ENCODE assay signal across 9 cellular contexts in the genomic region with DNA sequence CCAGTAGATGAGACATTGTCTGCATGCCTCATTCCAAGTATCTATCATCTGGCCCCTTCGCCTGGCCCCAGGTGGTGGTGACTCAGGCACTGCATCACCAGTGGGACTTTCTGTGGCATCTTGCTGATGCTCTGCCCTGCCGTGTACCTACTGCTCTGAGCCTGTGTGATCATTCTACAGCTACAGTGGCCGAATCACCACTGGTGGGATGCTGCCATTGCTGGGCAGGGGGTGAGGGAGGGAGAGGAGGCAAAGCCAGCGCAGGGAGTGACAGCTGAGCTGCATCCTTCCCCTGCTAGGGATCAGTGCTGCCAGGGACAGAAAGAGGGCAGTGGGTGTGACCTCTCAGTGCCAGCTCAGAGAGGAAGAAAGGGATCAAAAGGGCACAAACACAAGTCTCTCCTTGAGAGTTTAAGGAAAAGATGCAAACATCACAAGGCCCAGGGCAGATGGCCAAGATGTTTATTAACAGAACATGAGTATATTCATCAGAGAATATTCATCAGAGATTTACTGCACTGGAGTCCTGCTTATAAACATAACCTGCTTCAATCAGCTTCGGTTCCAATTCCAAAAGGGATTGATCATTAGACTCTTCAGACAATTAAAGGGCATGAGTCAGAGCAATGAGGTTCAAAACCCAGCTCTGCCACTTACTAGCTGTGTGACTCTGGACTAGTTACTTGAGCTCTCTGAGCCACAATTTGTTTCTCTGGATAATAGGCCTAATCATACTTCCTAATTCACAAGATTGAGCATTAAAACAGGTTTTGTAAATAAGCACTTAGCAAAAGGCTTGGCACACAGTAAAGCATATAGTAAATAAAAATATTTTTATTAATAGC.
DNase-seq lines count a peak whose midpoint lies in the region; ATAC-seq and TF ChIP-seq lines count a peak whose summit lies in the region.
"Had no signal": no experiment of that assay in that cellular context is flagged by ENCODE, and none has a peak within 500 bp of the region (broad histone marks: within the 10 kb centered on the region; RNA-seq: fewer than 3 reads in every experiment).

No MANE protein-coding gene starts in this region.

- in situ Hi-C loops in GM13977 (cut with MboI; ENCODE audit: low pct_unique_long_range_greater_than_20kb, low sequenced_read_pairs, unreplicated experiment) = no loop called here

- peaks cover 14% of the 10 kb centered on the region for H3K4me1 Mint-ChIP-seq in activated naive CD4-positive, alpha-beta T cell treated with anti-CD3 and anti-CD28 coated beads, Interleukin-2, amount 50 U/mL, for 24 hours

- ATAC-seq in gastroesophageal sphincter = no peak

- peak overlapping the region; percentile 44 for H3K4me3 Mint-ChIP-seq in activated naive CD4-positive, alpha-beta T cell treated with anti-CD3 and anti-CD28 coated beads, Interleukin-2, amount 50 U/mL, for 24 hours
- H3K4me3 Mint-ChIP-seq: T-cell had no signal

- H3K9me3 Mint-ChIP-seq in activated naive CD4-positive, alpha-beta T cell treated with anti-CD3 and anti-CD28 coated beads, Interleukin-2, amount 50 U/mL, for 24 hours = no peaks in the 10 kb centered on the region
- H3K9me3 Mint-ChIP-seq: T-cell had no signal

- peaks cover 0 to 5% (median 0%) of the 10 kb centered on the region in 3 donors for H3K4me1 ChIP-seq in gastroesophageal sphincter

- DNase-seq in DMS53 treated with DMSO at 0.1 percent for 48 hours (lab: John Stamatoyannopoulos, UW; ENCODE audit: unreplicated experiment) (peak; percentile 7), M059J (ENCODE audit: low read depth) (peak; percentile 85), NCI-H1092 treated with DMSO at 0.1 percent for 48 hours (lab: John Stamatoyannopoulos, UW) (no peak), GM13977 (ENCODE audit: low spot score) (no peak), nucleus accumbens (lab: John Stamatoyannopoulos, UW) (no peak)
- peak; percentile 66 to 75 for DNase-seq in stimulated activated CD4-positive, alpha-beta T cell treated with anti-CD3 and anti-CD28 coated beads, Interleukin-12 subunit alpha, Interleukin-12 subunit beta, amount 100 ng/mL, for 24 hours (ENCODE audit: low read depth in 2 of 2)
- DNase-seq: T-cell had no signal

- H3K27ac ChIP-seq in gastroesophageal sphincter = no peak overlapping the region

- H3K27ac Mint-ChIP-seq in activated naive CD4-positive, alpha-beta T cell treated with anti-CD3 and anti-CD28 coated beads, Interleukin-2, amount 50 U/mL, for 24 hours = peak overlapping the region; percentile 33
- H3K27ac Mint-ChIP-seq: T-cell had no signal

- H3K36me3 Mint-ChIP-seq in activated naive CD4-positive, alpha-beta T cell treated with anti-CD3 and anti-CD28 coated beads, Interleukin-2, amount 50 U/mL, for 24 hours = no peaks in the 10 kb centered on the region
- H3K36me3 Mint-ChIP-seq: T-cell had no signal

- H3K27me3 ChIP-seq in gastroesophageal sphincter = no peaks in the 10 kb centered on the region

- H3K4me3 ChIP-seq in gastroesophageal sphincter = no peak overlapping the region

- no peaks in the 10 kb centered on the region for H3K9me3 ChIP-seq in gastroesophageal sphincter

- WGBS in gastroesophageal sphincter (ENCODE audit: low coverage in 1 of 2), 2 donors = 79% methylated on average over 2 to 4 of the region's 5 CpGs

- no peak for TF ChIP-seq EP300 in gastroesophageal sphincter (IDR thresholded peaks at IDR 0.05)

- no peaks in the 10 kb centered on the region for H3K27me3 Mint-ChIP-seq in activated naive CD4-positive, alpha-beta T cell treated with anti-CD3 and anti-CD28 coated beads, Interleukin-2, amount 50 U/mL, for 24 hours

- no peaks in the 10 kb centered on the region for H3K36me3 ChIP-seq in gastroesophageal sphincter

- TF ChIP-seq POLR2A in gastroesophageal sphincter (IDR thresholded peaks at IDR 0.05) = no peak

- no peak for TF ChIP-seq CTCF in GM13977 (IDR thresholded peaks at IDR 0.05; ENCODE audit: extremely low read depth, insufficient read depth, missing control alignments)
- no peak for TF ChIP-seq CTCF in gastroesophageal sphincter (IDR thresholded peaks at IDR 0.05)

Comparison
In these comparisons a context has a peak if more than half of its experiments do, and no peak if none do; other contexts are left out.
1. DNase-seq: peak in DMS53 treated with DMSO at 0.1 percent for 48 hours (single experiment), M059J (single experiment) and stimulated activated CD4-positive, alpha-beta T cell treated with anti-CD3 and anti-CD28 coated beads, Interleukin-12 subunit alpha, Interleukin-12 subunit beta, amount 100 ng/mL, for 24 hours (2 of 2); none in NCI-H1092 treated with DMSO at 0.1 percent for 48 hours (single experiment), GM13977 (single experiment) and nucleus accumbens (0 of 56).